ENCODE assay signal across 1 cellular context in the genomic region with DNA sequence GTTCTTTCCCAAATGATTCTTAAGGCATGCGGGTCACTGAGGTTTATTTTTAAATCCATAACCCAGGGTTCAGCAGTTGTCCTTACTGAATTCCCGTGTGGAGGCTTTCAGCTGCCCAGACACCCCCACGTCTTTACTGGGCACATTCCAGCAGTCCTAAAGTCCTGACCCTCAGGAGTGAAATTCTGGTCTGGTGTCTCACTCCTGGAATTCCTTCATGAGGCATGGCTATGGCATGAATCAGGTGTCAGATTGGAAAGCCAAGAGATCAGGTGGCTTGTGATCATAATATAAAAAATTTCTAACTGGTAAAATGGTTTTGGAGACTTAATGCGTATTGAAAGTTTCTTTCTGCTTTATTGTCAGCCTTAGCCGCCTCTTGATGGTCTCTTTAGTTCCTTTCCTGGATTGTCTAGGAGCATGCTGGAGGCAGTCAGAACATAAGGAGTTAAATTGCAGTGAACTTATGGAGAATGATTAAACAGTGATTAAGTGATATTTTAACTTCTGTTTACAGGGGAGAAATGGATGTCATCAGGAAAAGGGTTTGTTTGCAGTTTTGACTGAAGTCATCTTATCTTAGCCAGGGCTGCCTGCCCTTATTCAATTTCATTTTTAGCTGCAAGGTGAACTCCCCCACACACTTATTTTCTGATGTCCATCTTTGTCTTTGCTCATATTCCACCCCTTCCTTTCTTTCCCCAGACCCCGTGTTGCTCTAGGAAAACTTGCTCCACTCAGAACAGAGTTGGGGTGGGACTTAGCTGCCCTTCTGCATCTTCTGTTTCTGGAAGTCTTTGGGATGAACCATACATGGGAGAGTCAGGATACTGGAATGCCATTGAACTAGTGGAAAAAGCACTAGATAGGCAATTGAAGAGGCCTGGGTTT.
TF ChIP-seq lines count a peak whose summit lies in the region.

No MANE protein-coding gene starts in this region.

TF ChIP-seq in SK-N-SH, 30 proteins besides CTCF, POLR2A, EP300 and RAD21 (continued from another document):
- TF ChIP-seq PBX3 (IDR thresholded peaks at IDR 0.05) (peak; percentile 43; the same call in 1 of the 2 replicates), ELF1 (IDR thresholded peaks at IDR 0.05) (no peak), USF1 (IDR thresholded peaks at IDR 0.05; ENCODE audit: borderline replicate concordance, low read depth) (no peak)
